ENCODE assay signal across 26 cellular contexts in genomic region chr10:26015092-26015491, GRCh38.
DNase-seq lines count a peak whose midpoint lies in the region; ATAC-seq, FAIRE-seq and TF ChIP-seq lines count a peak whose summit lies in the region.
"Had no signal": no experiment of that assay in that cellular context is flagged by ENCODE, and none has a peak within 500 bp of the region (broad histone marks: within the 10 kb centered on the region; RNA-seq: fewer than 3 reads in every experiment).

No MANE protein-coding gene starts in this region.

- H3K36me3 ChIP-seq in left ventricle myocardium inferior (no peaks in the 10 kb centered on the region), right atrium auricular region (no peaks in the 10 kb centered on the region)
- H3K36me3 ChIP-seq: BLaER1 treated with 17β-estradiol and CSF1 and Interleukin-3, amounts not matched to agents 10 nM and 100 nM had no signal

- H3K4me1 ChIP-seq in left ventricle myocardium inferior (no peaks in the 10 kb centered on the region), right atrium auricular region (no peaks in the 10 kb centered on the region)
- H3K4me1 ChIP-seq: A549; BLaER1 treated with 17β-estradiol and CSF1 and Interleukin-3, amounts not matched to agents 10 nM and 100 nM had no signal

- H3K9me3 ChIP-seq in left ventricle myocardium inferior (replicated peaks): peaks cover 10% of the 10 kb centered on the region
- H3K9me3 ChIP-seq in right atrium auricular region: no peaks in the 10 kb centered on the region
- H3K9me3 ChIP-seq: A549 had no signal

- ATAC-seq in Right ventricle myocardium inferior: peak; percentile 46
- ATAC-seq in GM18502 (IDR thresholded peaks at IDR 0.05; ENCODE audit: poor library complexity, unreplicated experiment): no peak
- ATAC-seq: A549, GM12878 had no signal

- H3K4me3 ChIP-seq in left ventricle myocardium inferior: no peak overlapping the region
- H3K4me3 ChIP-seq in right atrium auricular region: no peak overlapping the region
- H3K4me3 ChIP-seq: A549; BLaER1 treated with 17β-estradiol and CSF1 and Interleukin-3, amounts not matched to agents 10 nM and 100 nM; GM12878 had no signal

- TF ChIP-seq CTCF in left ventricle myocardium inferior (IDR thresholded peaks at IDR 0.05; ENCODE audit: borderline replicate concordance) (no peak), right atrium auricular region (IDR thresholded peaks at IDR 0.05) (no peak)

- DNase-seq in Right ventricle myocardium inferior (ENCODE audit: missing footprints): no peak
- no peak for DNase-seq in cardiac septum (ENCODE audit: low spot score)
- DNase-seq in left ventricle myocardium inferior: no peak
- no peak for DNase-seq in right atrium auricular region (ENCODE audit: low spot score)
- peak; percentile 7 for DNase-seq in pons (ENCODE audit: low spot score)
- no peak for DNase-seq in HTR-8/SVneo (ENCODE audit: insufficient read length, low spot score)
- no peak for DNase-seq in activated CD4-positive, alpha-beta T cell treated with anti-CD3 and anti-CD28 coated beads for 1 hour
- DNase-seq: AML-193; CD4-positive, alpha-beta T cell; CD8-positive, alpha-beta memory T cell; COR-L47; DMS 273 treated with DMSO at 0.1 percent for 48 hours; DMS153; DMS53; DMS79; DND-41; EL; GDM1 had no signal

- H3K27ac ChIP-seq in left ventricle myocardium inferior (replicated peaks) (peak overlapping the region; percentile 46), right atrium auricular region (peak overlapping the region; percentile 18 to 21)
- H3K27ac ChIP-seq: 22Rv1; A549; BLaER1 treated with 17β-estradiol and CSF1 and Interleukin-3, amounts not matched to agents 10 nM and 100 nM; C4-2B had no signal

- H3K27me3 ChIP-seq in left ventricle myocardium inferior (ENCODE audit: low read depth) (no peaks in the 10 kb centered on the region), right atrium auricular region (no peaks in the 10 kb centered on the region)
- H3K27me3 ChIP-seq: BLaER1 treated with 17β-estradiol and CSF1 and Interleukin-3, amounts not matched to agents 10 nM and 100 nM had no signal

- FAIRE-seq in HTR-8/SVneo (lab: Jason Lieb, UNC): no peak
- FAIRE-seq: A549, GM12878, GM12892, GM19239 had no signal

- intact Hi-C loops in Right ventricle myocardium inferior (cut with DNase I): no loop called here
- intact Hi-C loops in cardiac septum (cut with DNase I): no loop called here
- intact Hi-C loops in left ventricle myocardium inferior (cut with micrococcal nuclease): no loop called here
